ENCODE assay signal across 26 cellular contexts in the genomic region with DNA sequence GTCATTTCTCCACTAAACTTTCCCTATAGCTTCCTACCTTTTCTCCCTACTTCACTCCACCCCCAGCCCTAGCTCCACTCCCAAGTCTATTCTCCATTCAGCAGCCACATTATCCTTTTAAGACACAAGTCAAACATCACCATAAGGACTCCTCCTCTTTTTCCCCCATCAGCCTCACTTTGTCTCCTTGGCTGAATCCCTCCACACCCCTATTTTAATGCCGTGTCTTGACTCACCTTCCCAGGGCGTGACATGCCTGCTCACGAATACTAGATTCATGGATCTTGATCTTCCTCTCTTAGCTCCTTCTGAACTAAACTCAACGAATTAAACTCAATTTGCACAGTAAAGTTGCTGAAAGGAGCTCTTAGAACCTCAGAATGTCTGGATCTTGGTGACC.
A peak's percentile ranks its signal among the peaks of the same experiment; 100 is the strongest.
DNase-seq lines count a peak whose midpoint lies in the region; ATAC-seq, FAIRE-seq and TF ChIP-seq lines count a peak whose summit lies in the region.
"Had no signal": no experiment of that assay in that cellular context is flagged by ENCODE, and none has a peak within 500 bp of the region (broad histone marks: within the 10 kb centered on the region; RNA-seq: fewer than 3 reads in every experiment).

No MANE protein-coding gene starts in this region.

- H3K27me3 ChIP-seq in keratinocyte (ENCODE audit: control insufficient read depth, extremely low read depth, insufficient read depth, low read length), result no peaks in the 10 kb centered on the region

- H3K4me1 Mint-ChIP-seq in progenitor cell of endocrine pancreas (ENCODE audit: low read depth), result peaks cover 29% of the 10 kb centered on the region
- peaks cover 10% of the 10 kb centered on the region for H3K4me1 Mint-ChIP-seq in T-helper 17 cell

- H3K4me3 ChIP-seq in keratinocyte (ENCODE audit: control insufficient read depth in 2 of 3, extremely low read depth in 1 of 3, insufficient read depth in 2 of 3, low read depth in 1 of 3, low read length in 3 of 3), result no peak overlapping the region

- no peak for ATAC-seq in HG03196 (IDR thresholded peaks at IDR 0.05; ENCODE audit: unreplicated experiment)
- no peak for ATAC-seq in T-helper 17 cell
- ATAC-seq in HG03342 (IDR thresholded peaks at IDR 0.05; ENCODE audit: unreplicated experiment), result no peak
- ATAC-seq: PC-3 had no signal

- H3K27ac ChIP-seq in RWPE1 (peak overlapping the region; percentile 61), epithelial cell of prostate (peak overlapping the region; percentile 27), keratinocyte (ENCODE audit: control insufficient read depth, insufficient read depth, low read length) (no peak overlapping the region)
- H3K27ac ChIP-seq: C4-2B had no signal

- no peak overlapping the region for H3K4me2 ChIP-seq in keratinocyte (ENCODE audit: control insufficient read depth, extremely low read depth, insufficient read depth, low read depth, low read length)

- H2AFZ ChIP-seq in keratinocyte (ENCODE audit: control insufficient read depth, low read length), result no peak overlapping the region

- no peak overlapping the region for H3K4me3 Mint-ChIP-seq in progenitor cell of endocrine pancreas (ENCODE audit: low read depth)
- no peak overlapping the region for H3K4me3 Mint-ChIP-seq in T-helper 17 cell
- H3K4me3 Mint-ChIP-seq: CD8-positive, alpha-beta memory T cell had no signal

- H3K36me3 ChIP-seq in keratinocyte (ENCODE audit: control insufficient read depth in 2 of 2, extremely low read depth in 1 of 2, insufficient read depth in 2 of 2, low read length in 2 of 2), result no peaks in the 10 kb centered on the region

- H3K27me3 Mint-ChIP-seq in progenitor cell of endocrine pancreas (no peaks in the 10 kb centered on the region), T-helper 17 cell (no peaks in the 10 kb centered on the region)
- H3K27me3 Mint-ChIP-seq: CD8-positive, alpha-beta memory T cell had no signal

- H3K79me2 ChIP-seq in keratinocyte (ENCODE audit: control insufficient read depth, insufficient read depth, low read length), result no peaks in the 10 kb centered on the region

- DNase-seq in RWPE1 (ENCODE audit: low spot score) (no peak), epithelial cell of prostate (ENCODE audit: low read depth, low spot score) (no peak), keratinocyte (ENCODE audit: low read depth, low spot score) (no peak), progenitor cell of endocrine pancreas (ENCODE audit: low spot score, unreplicated experiment) (no peak), T-helper 17 cell (no peak), hippocampal formation (lab: John Stamatoyannopoulos, UW) (no peak)
- DNase-seq: CD8-positive, alpha-beta memory T cell; DMS 273 treated with DMSO at 0.1 percent for 48 hours; DMS79; EL; GDM1; HCEC 1CT; KG1; MM.1S; NCI-H2029; NCI-H446; NCI-H524 treated with DMSO at 0.1 percent for 48 hours; NCI-H774; NK-92 treated with Interleukin-12 subunit alpha and Interleukin-12 subunit beta, amount 100 ng/mL, for 24 hours; PC-3; Right ventricle myocardium superior had no signal

- dilution Hi-C loops in keratinocyte (cut with MboI; ENCODE audit: extremely low pct_ligation_motif_present, low sequenced_read_pairs), result no loop called here

- no peaks in the 10 kb centered on the region for H3K9me1 ChIP-seq in keratinocyte (ENCODE audit: control insufficient read depth, extremely low read depth, insufficient read depth, low read length)

- CTCF ChIA-PET in RWPE1 (lab: Yijun Ruan, JAX), result no interaction called here

- H3K27ac Mint-ChIP-seq in progenitor cell of endocrine pancreas (peak overlapping the region; percentile 89), T-helper 17 cell (no peak overlapping the region)

- peaks cover 13% of the 10 kb centered on the region for H3K4me1 ChIP-seq in keratinocyte (ENCODE audit: control insufficient read depth, extremely low read depth, insufficient read depth, low read length)

- TF ChIP-seq CTCF in RWPE1 (conservative IDR thresholded peaks at IDR 0.05; ENCODE audit: low read depth) (no peak), keratinocyte (optimal IDR thresholded peaks at IDR 0.05 in 1 of 3, IDR thresholded peaks at IDR 0.05 in 1 of 3, conservative IDR thresholded peaks at IDR 0.05 in 1 of 3; ENCODE audit: extremely low read depth in 1 of 3, insufficient read depth in 2 of 3, low read length in 3 of 3) (no peak), progenitor cell of endocrine pancreas (IDR thresholded peaks at IDR 0.05; ENCODE audit: unreplicated experiment) (no peak)

- FAIRE-seq in keratinocyte (lab: Jason Lieb, UNC), result peak; percentile 56
- FAIRE-seq: GM12891, H1 had no signal

- no peaks in the 10 kb centered on the region for H4K20me1 ChIP-seq in keratinocyte (ENCODE audit: control insufficient read depth, extremely low read depth, insufficient read depth, low read length)

- H3K9me3 Mint-ChIP-seq in progenitor cell of endocrine pancreas (ENCODE audit: low read depth), result peaks cover 29% of the 10 kb centered on the region
- H3K9me3 Mint-ChIP-seq: CD8-positive, alpha-beta memory T cell had no signal

- H3K9me3 ChIP-seq in keratinocyte (ENCODE audit: control insufficient read depth, low read depth, low read length) (no peaks in the 10 kb centered on the region), T-helper 17 cell (ENCODE audit: control insufficient read depth, low read length, poor library complexity, severe bottlenecking) (no peaks in the 10 kb centered on the region)

- H3K9ac ChIP-seq in keratinocyte (ENCODE audit: control insufficient read depth, extremely low read depth, insufficient read depth, low read length), result no peak overlapping the region

- POLR2A ChIA-PET in RWPE1 (lab: Yijun Ruan, JAX; ENCODE audit: low non-redundant PET), result no interaction called here

- H3K36me3 Mint-ChIP-seq in progenitor cell of endocrine pancreas (ENCODE audit: insufficient read depth) (peaks cover 7% of the 10 kb centered on the region), T-helper 17 cell (ENCODE audit: low read depth) (no peaks in the 10 kb centered on the region)
- H3K36me3 Mint-ChIP-seq: CD8-positive, alpha-beta memory T cell had no signal
